Comparison of ENCODE assay signal across 8 cellular contexts in genomic region chr1:157045251-157046218, GRCh38. TPM values are rescaled to one million over a fixed set of nuclear protein-coding genes. Genes with fewer than 3 reads are reported as not detected.
DNase-seq lines count a peak whose midpoint lies in the region; ATAC-seq and TF ChIP-seq lines count a peak whose summit lies in the region.

ARHGEF11 (minus strand) TSS chr1:157045742; CDS start chr1:157044330, 1,412 bp downstream.

- no peaks in the 10 kb centered on the region for H3K9me3 Mint-ChIP-seq in Caco-2 (ENCODE audit: unreplicated experiment)

- H3K27ac Mint-ChIP-seq in Caco-2 (ENCODE audit: unreplicated experiment), result peak within 1 kb of the TSS; percentile 97

- DNase-seq in Caco-2 (peak; percentile 92 to 96), Peyer's patch (peak; percentile 41 to 95 (median 92)), amniotic epithelial cell (ENCODE audit: low read depth) (peak; percentile 87), Right ventricle myocardium superior (peak; percentile 95), non-pigmented ciliary epithelial cell (ENCODE audit: low read depth) (peak; percentile 38)

- TF ChIP-seq CTCF in Caco-2 (IDR thresholded peaks at IDR 0.05; ENCODE audit: insufficient read depth in 1 of 2, low read depth in 1 of 2, low read length in 1 of 2, severe bottlenecking in 1 of 2, unreplicated experiment in 1 of 2), result no peak
- no peak for TF ChIP-seq CTCF in KMS-11 (conservative IDR thresholded peaks at IDR 0.05; ENCODE audit: low read depth, low read length)
- TF ChIP-seq CTCF in Peyer's patch (IDR thresholded peaks at IDR 0.05), result peak in 1 of 6 experiments; percentile 9

- H3K27me3 Mint-ChIP-seq in Caco-2 (ENCODE audit: insufficient read depth, unreplicated experiment), result no peaks in the 10 kb centered on the region

- peak within 1 kb of the TSS; percentile 80 for H3K9ac ChIP-seq in KMS-11

- H3K4me1 Mint-ChIP-seq in Caco-2 (ENCODE audit: low read depth, unreplicated experiment), result peaks cover 37% of the 10 kb centered on the region

- BruUV-seq in Caco-2 (replicated peaks; lab: Mats Ljungman, UMichigan), result no TSS peak

- intact Hi-C loops in Caco-2 (cut with micrococcal nuclease; ENCODE audit: unreplicated experiment), result loop anchor here (2.0 to 5.0 kb wide), 2 partner anchors 77 to 112 kb away; no protein-coding TSS in a partner anchor
- intact Hi-C loops in Right ventricle myocardium superior (cut with DNase I), result loop anchor here (10.0 kb wide), 1 partner anchor 61 kb away; no protein-coding TSS in a partner anchor

- H3K36me3 Mint-ChIP-seq in Caco-2 (ENCODE audit: insufficient read depth, unreplicated experiment), result peaks cover 19% of the 10 kb centered on the region

- peak within 1 kb of the TSS; percentile 96 for H2AFZ ChIP-seq in KMS-11 (ENCODE audit: low read depth)

- ATAC-seq in GM19455 (IDR thresholded peaks at IDR 0.05; ENCODE audit: unreplicated experiment), result peak; percentile 68
- peak; percentile 98 for ATAC-seq in Right ventricle myocardium superior (ENCODE audit: poor library complexity)
- no peak for ATAC-seq in GM18520 (IDR thresholded peaks at IDR 0.05; ENCODE audit: unreplicated experiment)

- CTCF ChIA-PET in Caco-2 (lab: Charles Lee), result interaction anchor here (0.6 to 1.6 kb wide), 2 partner anchors 29 to 75 kb away, joined by 3 to 6 read pairs; no protein-coding TSS in a partner anchor

- no peaks in the 10 kb centered on the region for H3K27me3 ChIP-seq in Caco-2 (replicated peaks; ENCODE audit: control insufficient read depth, insufficient read depth, low read length)
- H3K27me3 ChIP-seq in KMS-11 (ENCODE audit: insufficient read depth, low read depth), result no peaks in the 10 kb centered on the region
- H3K27me3 ChIP-seq in Peyer's patch, result no peaks in the 10 kb centered on the region

- peak within 1 kb of the TSS; percentile 87 for H3K4me2 ChIP-seq in KMS-11

- H3K36me3 ChIP-seq in Caco-2 (ENCODE audit: control insufficient read depth, insufficient read depth, low read length), result no peaks in the 10 kb centered on the region
- H3K36me3 ChIP-seq in KMS-11 (ENCODE audit: insufficient read depth), result no peaks in the 10 kb centered on the region
- H3K36me3 ChIP-seq in Peyer's patch, result no peaks in the 10 kb centered on the region

- H3K27ac ChIP-seq in KMS-11 (peak within 1 kb of the TSS; percentile 52; the same call in 1 of the 2 replicates), Peyer's patch (peak within 1 kb of the TSS; percentile 70 to 98 (median 88))

- no peaks in the 10 kb centered on the region for H4K20me1 ChIP-seq in KMS-11 (ENCODE audit: insufficient read depth)

- POLR2A ChIA-PET in Caco-2 (lab: Charles Lee), result interaction anchor here (0.6 to 1.0 kb wide), 5 partner anchors 45 to 340 kb away, joined by 3 to 5 read pairs (median 3); partner anchors contain the start of gene CRABP2

- peaks cover 10% of the 10 kb centered on the region for H3K4me1 ChIP-seq in Caco-2
- peaks cover 44% of the 10 kb centered on the region for H3K4me1 ChIP-seq in KMS-11 (ENCODE audit: low read depth, poor library complexity, severe bottlenecking)
- H3K4me1 ChIP-seq in Peyer's patch, result peaks cover 0 to 33% (median 4%) of the 10 kb centered on the region in 4 donors

- TF ChIP-seq POLR2A in Peyer's patch (IDR thresholded peaks at IDR 0.05), result peak; percentile 47 to 82

- H3K4me3 ChIP-seq in Caco-2 (ENCODE audit: low read depth, low read length), result peak within 1 kb of the TSS; percentile 59
- peak within 1 kb of the TSS; percentile 88 for H3K4me3 ChIP-seq in KMS-11 (IDR thresholded peaks at IDR 0.05; ENCODE audit: insufficient read depth, low read depth, low read length)
- H3K4me3 ChIP-seq in Peyer's patch, result peak within 1 kb of the TSS; percentile 47 to 89 (median 78)

- peak within 1 kb of the TSS; percentile 100 for H3K4me3 Mint-ChIP-seq in Caco-2 (ENCODE audit: unreplicated experiment)

- peaks cover 7% of the 10 kb centered on the region; the same call in 1 of the 2 replicates for H3K79me2 ChIP-seq in KMS-11 (ENCODE audit: insufficient read depth, low read depth)

- H3K9me3 ChIP-seq in Caco-2 (no peaks in the 10 kb centered on the region), Peyer's patch (no peaks in the 10 kb centered on the region)

RNA-seq across cellular contexts. Expression of gene ARHGEF11, which starts in this region (rescaled TPM):
- total RNA-seq in Caco-2 (2022) (45.5 and 47.3 TPM in 2 replicates), Peyer's patch (100 to 1,000 TPM in 2 of 4 donors, 10 to 100 TPM in 2; 56.7 to 127 (median 89.9) TPM), Right ventricle myocardium superior (29.9 TPM)

Comparison
In these comparisons a context has a peak if more than half of its experiments do, and no peak if none do; other contexts are left out.
1. DNase-seq: peak in every context shown above with its lines; median percentile 95 in Right ventricle myocardium superior; 94 in Caco-2; 92 in Peyer's patch; 87 in amniotic epithelial cell; 38 in non-pigmented ciliary epithelial cell.